ENCODE assay signal across 9 cellular contexts in genomic region chr3:39146083-39146501, GRCh38. TPM values are rescaled to one million over a fixed set of nuclear protein-coding genes. Genes with fewer than 3 reads are reported as not detected.
DNase-seq lines count a peak whose midpoint lies in the region; ATAC-seq lines count a peak whose summit lies in the region.
"Had no signal": no experiment of that assay in that cellular context is flagged by ENCODE, and none has a peak within 500 bp of the region (broad histone marks: within the 10 kb centered on the region; RNA-seq: fewer than 3 reads in every experiment).

No MANE protein-coding gene starts in this region.

- H3K4me1 Mint-ChIP-seq in T-helper 1 cell treated with Interleukin-12 subunit alpha and Interleukin-12 subunit beta and Interleukin-4 antibody, amounts not matched to agents 30 μg/mL and 1 μg/mL, for 36 hours (ENCODE audit: low read depth) = peaks cover 55% of the 10 kb centered on the region
- H3K4me1 Mint-ChIP-seq in activated naive CD8-positive, alpha-beta T cell treated with anti-CD3 and anti-CD28 coated beads for 36 hours = peaks cover 59% of the 10 kb centered on the region

- peaks cover 50% of the 10 kb centered on the region for H3K36me3 Mint-ChIP-seq in T-helper 1 cell treated with Interleukin-12 subunit alpha and Interleukin-12 subunit beta and Interleukin-4 antibody, amounts not matched to agents 30 μg/mL and 1 μg/mL, for 36 hours (ENCODE audit: low read depth)
- H3K36me3 Mint-ChIP-seq in activated naive CD8-positive, alpha-beta T cell treated with anti-CD3 and anti-CD28 coated beads for 36 hours = peaks cover 71% of the 10 kb centered on the region

- in situ Hi-C loops in KBM-7 (cut with MboI; ENCODE audit: low pct_unique_long_range_greater_than_20kb, low sequenced_read_pairs) = no loop called here

- DNase-seq in T-helper 1 cell (no peak), left colon (peak; percentile 74 to 86), KBM-7 (no peak)
- DNase-seq in activated naive CD8-positive, alpha-beta T cell treated with anti-CD3 and anti-CD28 coated beads for 36 hours = no peak

- H3K27me3 Mint-ChIP-seq in T-helper 1 cell treated with Interleukin-12 subunit alpha and Interleukin-12 subunit beta and Interleukin-4 antibody, amounts not matched to agents 30 μg/mL and 1 μg/mL, for 36 hours (ENCODE audit: low read depth) = no peaks in the 10 kb centered on the region
- H3K27me3 Mint-ChIP-seq in activated naive CD8-positive, alpha-beta T cell treated with anti-CD3 and anti-CD28 coated beads for 36 hours = no peaks in the 10 kb centered on the region

- intact Hi-C loops in left colon (cut with DNase I, micrococcal nuclease) = no loop called here

- peak overlapping the region; percentile 96 for H3K4me3 Mint-ChIP-seq in T-helper 1 cell treated with Interleukin-12 subunit alpha and Interleukin-12 subunit beta and Interleukin-4 antibody, amounts not matched to agents 30 μg/mL and 1 μg/mL, for 36 hours
- no peak overlapping the region for H3K4me3 Mint-ChIP-seq in activated naive CD8-positive, alpha-beta T cell treated with anti-CD3 and anti-CD28 coated beads for 36 hours

- H3K27ac Mint-ChIP-seq in T-helper 1 cell treated with Interleukin-12 subunit alpha and Interleukin-12 subunit beta and Interleukin-4 antibody, amounts not matched to agents 30 μg/mL and 1 μg/mL, for 36 hours = peak overlapping the region; percentile 97
- peak overlapping the region; percentile 27 for H3K27ac Mint-ChIP-seq in activated naive CD8-positive, alpha-beta T cell treated with anti-CD3 and anti-CD28 coated beads for 36 hours

- ATAC-seq in left colon (peak; percentile 54), GM21529 (IDR thresholded peaks at IDR 0.05; ENCODE audit: unreplicated experiment) (no peak)
- ATAC-seq in activated CD4-positive, CD25-positive, alpha-beta regulatory T cell treated with anti-CD3 and anti-CD28 coated beads, Interleukin-2, amount 50 U/mL, for 24 hours = no peak

- H3K9me3 Mint-ChIP-seq in T-helper 1 cell treated with Interleukin-12 subunit alpha and Interleukin-12 subunit beta and Interleukin-4 antibody, amounts not matched to agents 30 μg/mL and 1 μg/mL, for 36 hours = no peaks in the 10 kb centered on the region
- H3K9me3 Mint-ChIP-seq in activated naive CD8-positive, alpha-beta T cell treated with anti-CD3 and anti-CD28 coated beads for 36 hours = no peaks in the 10 kb centered on the region

- peak overlapping the region; percentile 81 for H3K27ac ChIP-seq in temporal lobe (ENCODE audit: low read depth, low read length)
- H3K27ac ChIP-seq: SK-N-MC had no signal

RNA-seq across cellular contexts. Expression of gene CSRNP1, which starts 7.3 kb away (rescaled TPM):
- 10 to 100 TPM; 53.4 to 54.8 TPM for total RNA-seq in activated naive CD8-positive, alpha-beta T cell treated with anti-CD3 and anti-CD28 coated beads for 36 hours
- 10 to 100 TPM; 19.2 to 33.7 TPM for total RNA-seq in left colon
- 3.7 TPM for total RNA-seq in temporal lobe

RNA-seq across cellular contexts. Expression of gene TTC21A, which starts 38.6 kb away (rescaled TPM):
- under 1 TPM; 0.42 to 0.78 TPM for total RNA-seq in activated naive CD8-positive, alpha-beta T cell treated with anti-CD3 and anti-CD28 coated beads for 36 hours
- total RNA-seq in left colon = 1 to 10 TPM; 4.5 to 8.3 TPM
- 2.0 TPM for total RNA-seq in temporal lobe

RNA-seq across cellular contexts. Expression of gene GORASP1, which starts 38.7 kb away (rescaled TPM):
- total RNA-seq in activated naive CD8-positive, alpha-beta T cell treated with anti-CD3 and anti-CD28 coated beads for 36 hours = 10 to 100 TPM; 11.5 to 11.9 TPM
- total RNA-seq in left colon (100 to 1,000 TPM in 1 of 2 donors, 10 to 100 TPM in 1; 86.8 to 106 TPM), temporal lobe (18.2 TPM)

RNA-seq across cellular contexts. Expression of gene XIRP1, which starts 46.3 kb away (rescaled TPM):
- under 1 TPM; 0.66 to 0.91 TPM for total RNA-seq in activated naive CD8-positive, alpha-beta T cell treated with anti-CD3 and anti-CD28 coated beads for 36 hours
- total RNA-seq in left colon (not detected), temporal lobe (not detected)

Comparison
In these comparisons a context has a peak if more than half of its experiments do, and no peak if none do; other contexts are left out.
1. DNase-seq: peak in left colon (2 of 2); none in T-helper 1 cell (0 of 5), activated naive CD8-positive, alpha-beta T cell treated with anti-CD3 and anti-CD28 coated beads for 36 hours (single experiment) and KBM-7 (single experiment).